8 cellular contexts compared by ENCODE assay signal in genomic region chr3:32414527-32415202, GRCh38. TPM values are rescaled to one million over a fixed set of nuclear protein-coding genes. Genes with fewer than 3 reads are reported as not detected.
DNase-seq lines count a peak whose midpoint lies in the region; ATAC-seq, FAIRE-seq and TF ChIP-seq lines count a peak whose summit lies in the region.

No MANE protein-coding gene starts in this region.

- H3K36me3 Mint-ChIP-seq in activated naive CD4-positive, alpha-beta T cell treated with anti-CD3 and anti-CD28 coated beads, Interleukin-2, amount 50 U/mL, for 72 hours = peaks cover 7 to 41% of the 10 kb centered on the region in 2 donors

- FAIRE-seq in GM12891 (lab: Jason Lieb, UNC) = peak; percentile 5

- peak; percentile 78 for ATAC-seq in HG02973 (IDR thresholded peaks at IDR 0.05; ENCODE audit: unreplicated experiment)
- ATAC-seq in activated naive CD4-positive, alpha-beta T cell treated with anti-CD3 and anti-CD28 coated beads, Interleukin-2, amount 50 U/mL, for 72 hours = peak; percentile 87 to 90
- no peak for ATAC-seq in HG03571 (IDR thresholded peaks at IDR 0.05; ENCODE audit: unreplicated experiment)

- no peak for TF ChIP-seq POLR2A in GM12891 (IDR thresholded peaks at IDR 0.05; ENCODE audit: low read depth, low read length)

- peak overlapping the region; percentile 81 to 93 for H3K27ac Mint-ChIP-seq in activated naive CD4-positive, alpha-beta T cell treated with anti-CD3 and anti-CD28 coated beads, Interleukin-2, amount 50 U/mL, for 72 hours

- DNase-seq in GM12891 (ENCODE audit: insufficient read length, low spot score) = no peak
- DNase-seq in activated naive CD4-positive, alpha-beta T cell treated with anti-CD3 and anti-CD28 coated beads, Interleukin-2, amount 50 U/mL, for 72 hours (ENCODE audit: low spot score in 2 of 2) = no peak
- DNase-seq in lung microvascular endothelial cell (ENCODE audit: low read depth in 2 of 2) = peak; percentile 49 to 93
- no peak for DNase-seq in occipital lobe (lab: John Stamatoyannopoulos, UW)
- DNase-seq in NCI-H128 (lab: John Stamatoyannopoulos, UW; ENCODE audit: unreplicated experiment) = no peak
- DNase-seq in DMS79 treated with DMSO at 0.1 percent for 48 hours (lab: John Stamatoyannopoulos, UW) = no peak

- peaks cover 0 to 8% of the 10 kb centered on the region in 2 donors for H3K9me3 Mint-ChIP-seq in activated naive CD4-positive, alpha-beta T cell treated with anti-CD3 and anti-CD28 coated beads, Interleukin-2, amount 50 U/mL, for 72 hours

TF ChIP-seq in GM12891, 5 proteins besides CTCF, POLR2A, EP300 and RAD21:
- TF ChIP-seq POLR2AphosphoS5 (IDR thresholded peaks at IDR 0.05; ENCODE audit: low read depth, low read length) (no peak), SPI1 (IDR thresholded peaks at IDR 0.05; ENCODE audit: low read depth, low read length) (0 out of 2 replicates have a peak, but pooled peaks have one; percentile 27), POU2F2 (IDR thresholded peaks at IDR 0.05; ENCODE audit: low read depth, low read length) (no peak)
TF ChIP-seq in GM12891: peak in this region for 1.

RNA-seq across cellular contexts. Expression of gene CMTM7, which starts 23.0 kb away (rescaled TPM):
- 8.0 TPM for polyA plus RNA-seq in GM12891 (2012; ENCODE audit: low read depth, missing spikeins)
- total RNA-seq in activated naive CD4-positive, alpha-beta T cell treated with anti-CD3 and anti-CD28 coated beads, Interleukin-2, amount 50 U/mL, for 72 hours = 10 to 100 TPM; 34.2 to 59.9 TPM
- 17.4 and 24.6 TPM in 2 replicates for total RNA-seq in lung microvascular endothelial cell
- total RNA-seq in occipital lobe = 0.31 TPM

Comparison
In these comparisons a context has a peak if more than half of its experiments do, and no peak if none do; other contexts are left out.
1. DNase-seq: peak in lung microvascular endothelial cell (2 of 2); none in GM12891 (single experiment), activated naive CD4-positive, alpha-beta T cell treated with anti-CD3 and anti-CD28 coated beads, Interleukin-2, amount 50 U/mL, for 72 hours (0 of 2), occipital lobe (single experiment), NCI-H128 (single experiment) and DMS79 treated with DMSO at 0.1 percent for 48 hours (single experiment).
2. RNA of gene CMTM7, which starts 23.0 kb away (total RNA-seq): 34.2 to 59.9 TPM in activated naive CD4-positive, alpha-beta T cell treated with anti-CD3 and anti-CD28 coated beads, Interleukin-2, amount 50 U/mL, for 72 hours and 17.4 to 24.6 TPM in lung microvascular endothelial cell; 0.31 TPM in occipital lobe (single experiment); every median in the first group is over 10 times any median in the second.